Comparison of ENCODE assay signal across 10 cellular contexts in genomic region chr17:58960068-58960467, GRCh38.
DNase-seq lines count a peak whose midpoint lies in the region; ATAC-seq and TF ChIP-seq lines count a peak whose summit lies in the region.
"Had no signal": no experiment of that assay in that cellular context is flagged by ENCODE, and none has a peak within 500 bp of the region (broad histone marks: within the 10 kb centered on the region; RNA-seq: fewer than 3 reads in every experiment).

No MANE protein-coding gene starts in this region.

- H3K36me3 ChIP-seq in fibroblast of lung (ENCODE audit: control insufficient read depth, insufficient read depth, low read length) (no peaks in the 10 kb centered on the region), thyroid gland (no peaks in the 10 kb centered on the region), heart left ventricle (no peaks in the 10 kb centered on the region)

- peak; percentile 27 to 36 for TF ChIP-seq CTCF in fibroblast of lung (conservative IDR thresholded peaks at IDR 0.05 in 1 of 2, IDR thresholded peaks at IDR 0.05 in 1 of 2; ENCODE audit: low read depth in 1 of 2, low read length in 2 of 2)
- TF ChIP-seq CTCF in thyroid gland (IDR thresholded peaks at IDR 0.05), result peak in 5 of 6 experiments; percentile 23 to 64 (median 51)
- TF ChIP-seq CTCF in heart left ventricle (IDR thresholded peaks at IDR 0.05), result peak in 1 of 12 donors; percentile 16

- intact Hi-C loops in thyroid gland (cut with DNase I), result no loop called here
- intact Hi-C loops in heart left ventricle (cut with DNase I), result no loop called here

- no peaks in the 10 kb centered on the region for H3K79me2 ChIP-seq in fibroblast of lung (ENCODE audit: control insufficient read depth, insufficient read depth, low read length)

- H2AFZ ChIP-seq in fibroblast of lung (ENCODE audit: low read length), result no peak overlapping the region

- no peak for ATAC-seq in heart left ventricle

- H4K20me1 ChIP-seq in fibroblast of lung (ENCODE audit: control insufficient read depth, extremely low read depth, insufficient read depth, low read length), result no peaks in the 10 kb centered on the region

- DNase-seq in SIG-M5 treated with dmso at 0.1 percent for 504 hours (lab: John Stamatoyannopoulos, UW; ENCODE audit: unreplicated experiment) (peak; percentile 99), SIG-M5 (lab: John Stamatoyannopoulos, UW) (no peak), NCI-H69 (lab: John Stamatoyannopoulos, UW) (peak; percentile 63), fibroblast of lung (ENCODE audit: low read depth in 2 of 2) (peak; percentile 62 to 82), thyroid gland (peak; percentile 49), heart left ventricle (no peak), ecto neural progenitor cell (ENCODE audit: low spot score) (no peak), T1000 (lab: John Stamatoyannopoulos, UW) (no peak)

- no peak overlapping the region for H3K9ac ChIP-seq in fibroblast of lung (ENCODE audit: insufficient read depth, low read length)

- H3K9me3 ChIP-seq in fibroblast of lung (ENCODE audit: control insufficient read depth, insufficient read depth, low read depth, low read length) (no peaks in the 10 kb centered on the region), thyroid gland (no peaks in the 10 kb centered on the region), heart left ventricle (no peaks in the 10 kb centered on the region)
- H3K9me3 ChIP-seq: Caco-2 had no signal

- no peak for TF ChIP-seq POLR2A in thyroid gland (IDR thresholded peaks at IDR 0.05)
- no peak for TF ChIP-seq POLR2A in heart left ventricle (IDR thresholded peaks at IDR 0.05)

- H3K27me3 ChIP-seq in fibroblast of lung (ENCODE audit: control insufficient read depth, insufficient read depth, low read length) (no peaks in the 10 kb centered on the region), thyroid gland (no peaks in the 10 kb centered on the region), heart left ventricle (no peaks in the 10 kb centered on the region)

- H3K4me2 ChIP-seq in fibroblast of lung (ENCODE audit: extremely low read depth, insufficient read depth, low read length), result no peak overlapping the region

- H3K4me3 ChIP-seq in fibroblast of lung (replicated peaks in 1 of 4; ENCODE audit: control extremely low read depth in 1 of 4, insufficient read depth in 1 of 4, low read depth in 3 of 4, low read length in 4 of 4), result no peak overlapping the region
- H3K4me3 ChIP-seq in thyroid gland (replicated peaks in 1 of 3), result no peak overlapping the region
- no peak overlapping the region for H3K4me3 ChIP-seq in heart left ventricle
- H3K4me3 ChIP-seq: skin epidermis had no signal

- H3K27ac ChIP-seq in fibroblast of lung (ENCODE audit: insufficient read depth, low read length) (no peak overlapping the region), thyroid gland (no peak overlapping the region), heart left ventricle (no peak overlapping the region)
- H3K27ac ChIP-seq: skin epidermis had no signal

- no peaks in the 10 kb centered on the region for H3K4me1 ChIP-seq in fibroblast of lung (ENCODE audit: control insufficient read depth, extremely low read depth, insufficient read depth, low read length)
- H3K4me1 ChIP-seq in thyroid gland, result peaks cover 0 to 5% of the 10 kb centered on the region in 2 donors
- no peaks in the 10 kb centered on the region for H3K4me1 ChIP-seq in heart left ventricle
- H3K4me1 ChIP-seq: Caco-2 had no signal

Comparison
In these comparisons a context has a peak if more than half of its experiments do, and no peak if none do; other contexts are left out.
1. DNase-seq: peak in SIG-M5 treated with dmso at 0.1 percent for 504 hours (single experiment), NCI-H69 (single experiment), fibroblast of lung (2 of 2) and thyroid gland (2 of 2); none in SIG-M5 (single experiment), heart left ventricle (0 of 5), ecto neural progenitor cell (single experiment) and T1000 (single experiment).